Comparison of ENCODE assay signal across 8 cellular contexts in genomic region chr11:34105079-34105956, GRCh38. TPM values are rescaled to one million over a fixed set of nuclear protein-coding genes. Genes with fewer than 3 reads are reported as not detected.
A peak's percentile ranks its signal among the peaks of the same experiment; 100 is the strongest.
DNase-seq lines count a peak whose midpoint lies in the region; ATAC-seq, FAIRE-seq and TF ChIP-seq lines count a peak whose summit lies in the region.

Gene NAT10 (plus strand): TSS chr11:34105629. CDS start chr11:34108226, 2,597 bp downstream.

- intact Hi-C loops in Right ventricle myocardium inferior (cut with DNase I), result loop anchor here (1.0 to 2.0 kb wide), 3 partner anchors 54 to 253 kb away; partner anchors contain the start of genes ABTB2 and CAPRIN1
- intact Hi-C loops in pancreas (cut with DNase I), result loop anchor here in 1 of 3 donors (10.0 kb wide), 1 partner anchor 51 kb away; the partner anchor contains the start of gene CAPRIN1
- intact Hi-C loops in tibial artery (cut with DNase I; ENCODE audit: low total_unique reads), result loop anchor here (5.0 kb wide), 1 partner anchor 53 kb away; the partner anchor contains the start of gene CAPRIN1

- FAIRE-seq in pancreas (lab: Jason Lieb, UNC), result peak; percentile 20

- peak within 1 kb of the TSS; percentile 80 to 91 (median 88) for H3K27ac ChIP-seq in pancreas
- H3K27ac ChIP-seq in tibial artery, result peak within 1 kb of the TSS; percentile 95 to 96

- DNase-seq in NCI-H1417 (lab: John Stamatoyannopoulos, UW) (peak; percentile 97 to 99 (median 99)), SW 1271 (lab: John Stamatoyannopoulos, UW) (peak; percentile 93 to 97), Right ventricle myocardium inferior (ENCODE audit: missing footprints) (peak; percentile 98), pancreas (peak; percentile 93 to 99 (median 96)), tibial artery (peak; percentile 98)
- DNase-seq in activated naive CD8-positive, alpha-beta T cell treated with anti-CD3 and anti-CD28 coated beads, Interleukin-2, amount 50 U/mL, for 16 hours (ENCODE audit: low read depth, low spot score), result peak; percentile 93

- H3K27me3 ChIP-seq in pancreas (no peaks in the 10 kb centered on the region), tibial artery (no peaks in the 10 kb centered on the region)

- peak within 1 kb of the TSS; percentile 61 to 94 (median 80) for H3K4me3 ChIP-seq in pancreas
- H3K4me3 ChIP-seq in tibial artery, result peak within 1 kb of the TSS; percentile 64 to 67

- TF ChIP-seq CTCF in GM12874 (IDR thresholded peaks at IDR 0.05; ENCODE audit: insufficient read depth, low read depth, low read length) (peak; percentile 23; the same call in 1 of the 2 replicates), pancreas (IDR thresholded peaks at IDR 0.05) (no peak), tibial artery (IDR thresholded peaks at IDR 0.05) (no peak)

- 0 to 1% methylated on average over 49 to 55 of the region's 55 CpGs for WGBS in pancreas, 2 donors

- H3K9me3 ChIP-seq in pancreas, result no peaks in the 10 kb centered on the region
- H3K9me3 ChIP-seq in tibial artery, result no peaks in the 10 kb centered on the region

- H3K4me1 ChIP-seq in pancreas (peaks cover 0 to 5% (median 5%) of the 10 kb centered on the region in 3 donors), tibial artery (peaks cover 0 to 19% (median 16%) of the 10 kb centered on the region in 4 donors)

- peaks cover 0 to 16% (median 5%) of the 10 kb centered on the region in 3 donors for H3K36me3 ChIP-seq in pancreas
- H3K36me3 ChIP-seq in tibial artery, result peaks cover 16 to 36% (median 34%) of the 10 kb centered on the region in 3 donors

- peak; percentile 90 for ATAC-seq in HG02763 (IDR thresholded peaks at IDR 0.05; ENCODE audit: unreplicated experiment)
- peak; percentile 98 for ATAC-seq in Right ventricle myocardium inferior
- ATAC-seq in pancreas, result peak; percentile 97 to 99 (median 98)

RNA-seq across cellular contexts. Expression of gene NAT10, which starts in this region (rescaled TPM):
- 22.8 TPM for total RNA-seq in Right ventricle myocardium inferior
- 10 to 100 TPM; 14.5 to 30.2 (median 22.9) TPM for total RNA-seq in pancreas
- polyA plus RNA-seq in pancreas, result 10 to 100 TPM; 23.7 to 27.8 TPM

Comparison
In these comparisons a context has a peak if more than half of its experiments do, and no peak if none do; other contexts are left out.
1. Peak in every context shown above with its lines: DNase-seq, ATAC-seq, H3K4me3 ChIP-seq and H3K27ac ChIP-seq.